In genomic region chr1:43414634-43415223, GRCh38 we compare ENCODE assay signal across 9 cellular contexts. TPM values are rescaled to one million over a fixed set of nuclear protein-coding genes. Genes with fewer than 3 reads are reported as not detected.
DNase-seq lines count a peak whose midpoint lies in the region; ATAC-seq and TF ChIP-seq lines count a peak whose summit lies in the region.
"Had no signal": no experiment of that assay in that cellular context is flagged by ENCODE, and none has a peak within 500 bp of the region (broad histone marks: within the 10 kb centered on the region; RNA-seq: fewer than 3 reads in every experiment).

No MANE protein-coding gene starts in this region.

- no peaks in the 10 kb centered on the region for H3K4me1 ChIP-seq in tibial artery

- TF ChIP-seq CTCF in osteocyte (IDR thresholded peaks at IDR 0.05) (peak; percentile 71), tibial artery (IDR thresholded peaks at IDR 0.05) (peak; percentile 56 to 61)

- intact Hi-C loops in tibial artery (cut with DNase I; ENCODE audit: low total_unique reads), result no loop called here

- no peaks in the 10 kb centered on the region for H3K9me3 ChIP-seq in tibial artery

- peaks cover 18% of the 10 kb centered on the region for H3K36me3 Mint-ChIP-seq in osteocyte (ENCODE audit: unreplicated experiment)

- peak; percentile 77 for DNase-seq in CD1c-positive myeloid dendritic cell (ENCODE audit: extremely low spot score)
- peak; percentile 85 for DNase-seq in HT1080 (ENCODE audit: low read depth)
- DNase-seq in OCI-M1 (lab: John Stamatoyannopoulos, UW), result peak; percentile 89
- peak; percentile 59 for DNase-seq in activated T-cell treated with anti-CD3 and anti-CD28 coated beads for 4 hours
- DNase-seq in fibroblast of peridontal ligament (ENCODE audit: extremely low read depth), result peak; percentile 56
- DNase-seq in osteocyte (ENCODE audit: extremely low spot score, unreplicated experiment), result no peak
- DNase-seq in tibial artery, result peak in 1 of 2 donors; percentile 64

- no peak overlapping the region for H3K4me3 ChIP-seq in tibial artery
- H3K4me3 ChIP-seq: skin epidermis had no signal

- ATAC-seq in GM21528 (IDR thresholded peaks at IDR 0.05; ENCODE audit: low FRiP score, unreplicated experiment), result no peak

- no peaks in the 10 kb centered on the region for H3K9me3 Mint-ChIP-seq in osteocyte (ENCODE audit: unreplicated experiment)

- H3K27me3 ChIP-seq in tibial artery, result no peaks in the 10 kb centered on the region

- peaks cover 46 to 76% (median 60%) of the 10 kb centered on the region in 3 donors for H3K36me3 ChIP-seq in tibial artery

- H3K4me1 Mint-ChIP-seq in osteocyte (ENCODE audit: unreplicated experiment), result no peaks in the 10 kb centered on the region

- H3K27ac ChIP-seq in tibial artery, result no peak overlapping the region

- H3K27ac Mint-ChIP-seq in osteocyte (ENCODE audit: unreplicated experiment), result no peak overlapping the region

- no peak overlapping the region for H3K4me3 Mint-ChIP-seq in osteocyte (ENCODE audit: unreplicated experiment)

- H3K27me3 Mint-ChIP-seq in osteocyte (ENCODE audit: unreplicated experiment), result no peaks in the 10 kb centered on the region

RNA-seq across cellular contexts. Expression of gene SZT2, which starts 25.0 kb away (rescaled TPM):
- 11.7 and 14.7 TPM in 2 replicates for total RNA-seq in HT1080 (2014; rRNA removed; shearing (Covaris generic))
- 7.7 and 8.6 TPM in 2 replicates for polyA plus RNA-seq in HT1080 (2015; cell fraction: cytosol; rRNA removed)
- polyA plus RNA-seq in HT1080 (2015; cell fraction: nucleus; rRNA removed), result 38.6 and 40.5 TPM in 2 replicates
- 51.8 and 63.6 TPM in 2 replicates for total RNA-seq in osteocyte

RNA-seq across cellular contexts. Expression of gene MED8, which starts 25.1 kb away (rescaled TPM):
- 61.9 and 73.9 TPM in 2 replicates for total RNA-seq in HT1080 (2014; rRNA removed; shearing (Covaris generic))
- 54.9 and 58.7 TPM in 2 replicates for polyA plus RNA-seq in HT1080 (2015; cell fraction: cytosol; rRNA removed)
- polyA plus RNA-seq in HT1080 (2015; cell fraction: nucleus; rRNA removed), result 58.1 and 60.2 TPM in 2 replicates
- 39.8 and 40.4 TPM in 2 replicates for total RNA-seq in osteocyte

RNA-seq across cellular contexts. Expression of gene HYI, which starts 39.0 kb away (rescaled TPM):
- total RNA-seq in HT1080 (2014; rRNA removed; shearing (Covaris generic)), result 42.1 and 50.9 TPM in 2 replicates
- polyA plus RNA-seq in HT1080 (2015; cell fraction: cytosol; rRNA removed), result 35.4 and 38.3 TPM in 2 replicates
- polyA plus RNA-seq in HT1080 (2015; cell fraction: nucleus; rRNA removed), result 118 and 146 TPM in 2 replicates
- total RNA-seq in osteocyte, result 43.2 and 45.9 TPM in 2 replicates

RNA-seq across cellular contexts. Expression of gene ELOVL1, which starts 46.9 kb away (rescaled TPM):
- total RNA-seq in HT1080 (2014; rRNA removed; shearing (Covaris generic)), result 163 and 212 TPM in 2 replicates
- 156 and 175 TPM in 2 replicates for polyA plus RNA-seq in HT1080 (2015; cell fraction: cytosol; rRNA removed)
- 161 and 163 TPM in 2 replicates for polyA plus RNA-seq in HT1080 (2015; cell fraction: nucleus; rRNA removed)
- 61.9 and 62.5 TPM in 2 replicates for total RNA-seq in osteocyte

RNA-seq across cellular contexts. Expression of gene CDC20, which starts 55.9 kb away (rescaled TPM):
- 564 and 669 TPM in 2 replicates for total RNA-seq in HT1080 (2014; rRNA removed; shearing (Covaris generic))
- polyA plus RNA-seq in HT1080 (2015; cell fraction: cytosol; rRNA removed), result 259 and 292 TPM in 2 replicates
- polyA plus RNA-seq in HT1080 (2015; cell fraction: nucleus; rRNA removed), result 314 TPM in 2 replicates
- total RNA-seq in osteocyte, result 15.2 and 18.7 TPM in 2 replicates
